8 cellular contexts compared by ENCODE assay signal in genomic region chr5:8756498-8757084, GRCh38.
DNase-seq lines count a peak whose midpoint lies in the region; ATAC-seq, FAIRE-seq and TF ChIP-seq lines count a peak whose summit lies in the region.

No MANE protein-coding gene starts in this region.

- peak; percentile 10 for DNase-seq in BJ (ENCODE audit: low read depth)
- DNase-seq in PC-3 = peak; percentile 87
- DNase-seq in fibroblast of the conjunctiva (ENCODE audit: low read depth) = peak; percentile 26
- DNase-seq in small intestine = peak; percentile 44
- DNase-seq in activated CD4-positive, alpha-beta T cell treated with anti-CD3 and anti-CD28 coated beads, Interleukin-2, amount 50 U/mL, for 1 hour = no peak
- no peak for DNase-seq in activated CD8-positive, alpha-beta memory T cell treated with anti-CD3 and anti-CD28 coated beads for 24 hours

- no TSS peak for BruUV-seq in PC-3 (replicated peaks; lab: Mats Ljungman, UMichigan)

- no peak overlapping the region for H3K9ac ChIP-seq in PC-3 (ENCODE audit: low read length)

- ATAC-seq in HG03354 (IDR thresholded peaks at IDR 0.05; ENCODE audit: poor library complexity, severe bottlenecking, unreplicated experiment) = peak; percentile 61
- ATAC-seq in PC-3 = peak; percentile 85
- ATAC-seq in HG03342 (IDR thresholded peaks at IDR 0.05; ENCODE audit: unreplicated experiment) = no peak

- H3K4me3 ChIP-seq in BJ (ENCODE audit: low read depth, low read length) = no peak overlapping the region
- no peak overlapping the region for H3K4me3 ChIP-seq in PC-3 (ENCODE audit: low read length)
- H3K4me3 ChIP-seq in small intestine (ENCODE audit: low read depth in 1 of 2, low read length in 2 of 2) = no peak overlapping the region

- no peaks in the 10 kb centered on the region for H3K9me2 ChIP-seq in PC-3 (replicated peaks; ENCODE audit: low read length)

- no peak overlapping the region for H3K4me2 ChIP-seq in PC-3 (ENCODE audit: low read length)

- no peaks in the 10 kb centered on the region for H3K27me3 ChIP-seq in BJ (ENCODE audit: control insufficient read depth, insufficient read depth, low read length)
- no peaks in the 10 kb centered on the region for H3K27me3 ChIP-seq in PC-3 (ENCODE audit: low read length)
- H3K27me3 ChIP-seq in small intestine (ENCODE audit: control insufficient read depth in 2 of 2, insufficient read depth in 2 of 2, low read length in 2 of 2) = no peaks in the 10 kb centered on the region

- TF ChIP-seq CTCF in BJ (IDR thresholded peaks at IDR 0.05; ENCODE audit: insufficient read depth, low read depth, low read length) = peak; percentile 66
- TF ChIP-seq CTCF in PC-3 (conservative IDR thresholded peaks at IDR 0.05; ENCODE audit: low read depth, low read length) = peak; percentile 96

- no peaks in the 10 kb centered on the region for H3F3A ChIP-seq in PC-3 (ENCODE audit: low read length, unreplicated experiment)

- no peaks in the 10 kb centered on the region for H3K4me1 ChIP-seq in PC-3 (ENCODE audit: insufficient read depth, low read length)
- no peaks in the 10 kb centered on the region for H3K4me1 ChIP-seq in small intestine (ENCODE audit: control insufficient read depth in 2 of 2, insufficient read depth in 1 of 2, low read depth in 1 of 2, low read length in 1 of 2)

- no peak for FAIRE-seq in small intestine (lab: Jason Lieb, UNC)

- 28 to 36% (median 36%) methylated on average over 2 of the region's 2 CpGs for WGBS in small intestine, 3 donors

- H2AFZ ChIP-seq in PC-3 (ENCODE audit: low read length) = no peak overlapping the region

- no peaks in the 10 kb centered on the region for H3K79me2 ChIP-seq in PC-3 (ENCODE audit: low read length)

- CTCF ChIA-PET in BJ (lab: Yijun Ruan, JAX) (interaction anchor here (0.6 to 3.8 kb wide), 13 partner anchors 8 to 958 kb away, joined by 3 to 23 read pairs (median 4); no protein-coding TSS in a partner anchor), PC-3 (lab: Charles Lee) (no interaction called here)

- H3K27ac ChIP-seq in PC-3 (ENCODE audit: low read length) (no peak overlapping the region), small intestine (ENCODE audit: low read depth in 1 of 2, low read length in 1 of 2) (no peak overlapping the region)

- no peaks in the 10 kb centered on the region for H4K20me1 ChIP-seq in PC-3 (ENCODE audit: low read length)

- intact Hi-C loops in PC-3 (cut with micrococcal nuclease) = loop anchor here (1.0 to 10.0 kb wide), 5 partner anchors 87 to 832 kb away; no protein-coding TSS in a partner anchor

- POLR2A ChIA-PET in BJ (lab: Charles Lee) = no interaction called here
- POLR2A ChIA-PET in PC-3 (lab: Charles Lee; ENCODE audit: unreplicated experiment) = no interaction called here

- H3K36me3 ChIP-seq in BJ (ENCODE audit: control insufficient read depth, insufficient read depth, low read length) (no peaks in the 10 kb centered on the region), PC-3 (ENCODE audit: low read depth, low read length) (no peaks in the 10 kb centered on the region), small intestine (ENCODE audit: control insufficient read depth in 2 of 2, insufficient read depth in 2 of 2, low read length in 2 of 2) (no peaks in the 10 kb centered on the region)

- H3K9me3 ChIP-seq in PC-3 (ENCODE audit: low read length) (peaks cover 3% of the 10 kb centered on the region; the same call in 1 of the 2 replicates), small intestine (ENCODE audit: control insufficient read depth, low read depth) (no peaks in the 10 kb centered on the region)

Comparison
In these comparisons a context has a peak if more than half of its experiments do, and no peak if none do; other contexts are left out.
1. DNase-seq: peak in BJ (single experiment), PC-3 (single experiment), fibroblast of the conjunctiva (single experiment) and small intestine (single experiment); none in activated CD4-positive, alpha-beta T cell treated with anti-CD3 and anti-CD28 coated beads, Interleukin-2, amount 50 U/mL, for 1 hour (single experiment) and activated CD8-positive, alpha-beta memory T cell treated with anti-CD3 and anti-CD28 coated beads for 24 hours (single experiment).